Comparison of ENCODE assay signal across 27 cellular contexts in the genomic region with DNA sequence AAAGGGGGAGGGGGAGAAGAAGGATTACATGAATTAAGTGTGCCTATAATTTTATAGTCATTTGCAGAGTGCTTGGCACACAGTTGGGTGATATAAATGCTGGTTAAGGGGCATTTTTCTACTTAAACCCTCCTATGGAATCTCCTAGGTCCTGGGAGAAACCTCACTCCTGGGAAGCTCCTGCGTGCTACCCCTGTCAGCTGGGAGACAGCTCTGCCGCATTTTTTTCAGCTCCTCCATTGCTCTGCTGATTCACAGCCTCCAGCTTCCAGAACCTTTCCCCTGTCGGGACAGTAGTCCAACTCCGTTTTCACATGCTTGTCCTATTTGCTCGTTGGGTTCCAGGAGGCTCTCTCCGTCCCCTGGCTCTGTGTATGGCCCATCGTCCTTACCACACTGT. TPM values are rescaled to one million over a fixed set of nuclear protein-coding genes. Genes with fewer than 3 reads are reported as not detected.
"Had no signal": no experiment of that assay in that cellular context is flagged by ENCODE, and none has a peak within 500 bp of the region (broad histone marks: within the 10 kb centered on the region; RNA-seq: fewer than 3 reads in every experiment).

No MANE protein-coding gene starts in this region.

- H3K27me3 ChIP-seq: left lung, neutrophil, right atrium auricular region, right lobe of liver, tibial nerve, upper lobe of left lung, vagina had no signal

- H3K36me3 ChIP-seq: left lung, lower lobe of right lung, neutrophil, right atrium auricular region, right lobe of liver, tibial nerve, upper lobe of left lung, vagina had no signal

- H3K79me2 ChIP-seq: parathyroid adenoma had no signal

- H3K9ac ChIP-seq: parathyroid adenoma had no signal

- DNase-seq: hippocampal formation; left colon; left lung; lower lobe of right lung; mammary epithelial cell; mesenchymal stem cell; naive thymus-derived CD8-positive, alpha-beta T cell; occipital lobe; right lobe of liver; stimulated activated CD4-positive, alpha-beta T cell treated with anti-CD3 and anti-CD28 coated beads, Interleukin-1b, Interleukin-23, amount 100 ng/mL, for 48 hours; stimulated activated CD4-positive, alpha-beta T cell treated with anti-CD3 and anti-CD28 coated beads, Interleukin-2, amount 100 ng/mL, for 48 hours; stimulated activated CD4-positive, alpha-beta T cell treated with anti-CD3 and anti-CD28 coated beads, Interleukin-4, amount 100 ng/mL, for 4 hours; stimulated activated CD8-positive, alpha-beta memory T cell treated with anti-CD3 and anti-CD28 coated beads, Interleukin-4, amount 100 ng/mL, for 48 hours; stimulated activated naive CD4-positive, alpha-beta T cell treated with Interleukin-2 at 50 U/mL for 16 hours; stimulated activated naive CD8-positive, alpha-beta T cell treated with anti-CD3 and anti-CD28 coated beads, Interleukin-15, amount 100 ng/mL, for 72 hours; substantia nigra; upper lobe of left lung had no signal

- H3K4me3 ChIP-seq: left lung, lower lobe of right lung, right atrium auricular region, right lobe of liver, smooth muscle cell, tibial nerve, upper lobe of left lung, vagina had no signal

- H3K4me2 ChIP-seq: smooth muscle cell had no signal

- H3K27ac Mint-ChIP-seq: nephron; stimulated activated memory B cell treated with anti-CD40 and anti-IgM and Interleukin-4, amounts not matched to agents 10 μg/mL and 1 μg/mL and 100 μg/mL, for 72 hours; stimulated activated naive CD8-positive, alpha-beta T cell treated with anti-CD3 and anti-CD28 coated beads, Interleukin-15, amount 100 ng/mL, for 72 hours had no signal

- H3K27ac ChIP-seq: left lung, lower lobe of right lung, neutrophil, parathyroid adenoma, right atrium auricular region, right lobe of liver, tibial nerve, upper lobe of left lung, vagina had no signal

- H2AFZ ChIP-seq: parathyroid adenoma had no signal

- H3K4me1 Mint-ChIP-seq: nephron; neural crest cell; stimulated activated memory B cell treated with anti-CD40 and anti-IgM and Interleukin-4, amounts not matched to agents 10 μg/mL and 1 μg/mL and 100 μg/mL, for 72 hours; stimulated activated naive CD8-positive, alpha-beta T cell treated with anti-CD3 and anti-CD28 coated beads, Interleukin-15, amount 100 ng/mL, for 72 hours had no signal

- H3K4me1 ChIP-seq: left lung, lower lobe of right lung, parathyroid adenoma, right atrium auricular region, right lobe of liver, upper lobe of left lung had no signal

- H3K4me3 Mint-ChIP-seq: naive thymus-derived CD8-positive, alpha-beta T cell; nephron; neural crest cell; stimulated activated memory B cell treated with anti-CD40 and anti-IgM and Interleukin-4, amounts not matched to agents 10 μg/mL and 1 μg/mL and 100 μg/mL, for 72 hours; stimulated activated naive CD8-positive, alpha-beta T cell treated with anti-CD3 and anti-CD28 coated beads, Interleukin-15, amount 100 ng/mL, for 72 hours had no signal

- H3K9me3 ChIP-seq: neutrophil, right lobe of liver, upper lobe of left lung, vagina had no signal

- FAIRE-seq: keratinocyte had no signal

RNA-seq across cellular contexts. Expression of a gene that starts 59.2 kb away (rescaled TPM):
- total RNA-seq: mammary epithelial cell; naive thymus-derived CD8-positive, alpha-beta T cell had no signal
- polyA plus RNA-seq: keratinocyte; mammary epithelial cell; naive thymus-derived CD8-positive, alpha-beta T cell had no signal
